Comparison of ENCODE assay signal across 24 cellular contexts in genomic region chr3:43328653-43329052, GRCh38. TPM values are rescaled to one million over a fixed set of nuclear protein-coding genes. Genes with fewer than 3 reads are reported as not detected.
DNase-seq lines count a peak whose midpoint lies in the region; ATAC-seq, FAIRE-seq and TF ChIP-seq lines count a peak whose summit lies in the region.
"Had no signal": no experiment of that assay in that cellular context is flagged by ENCODE, and none has a peak within 500 bp of the region (broad histone marks: within the 10 kb centered on the region; RNA-seq: fewer than 3 reads in every experiment).

No MANE protein-coding gene starts in this region.

- no peak for TF ChIP-seq RAD21 in SK-N-SH (IDR thresholded peaks at IDR 0.05; ENCODE audit: low read length)

- FAIRE-seq in GM12892 (lab: Jason Lieb, UNC), result no peak
- FAIRE-seq: GM18507, RCC 7860 had no signal

- H3K9ac ChIP-seq in SK-N-SH, result no peak overlapping the region
- H3K9ac ChIP-seq: neural progenitor cell had no signal

- H3K27me3 ChIP-seq in SK-N-SH (ENCODE audit: insufficient read depth) (no peaks in the 10 kb centered on the region), lower lobe of right lung (ENCODE audit: low read depth) (no peaks in the 10 kb centered on the region)
- no peaks in the 10 kb centered on the region for H3K27me3 ChIP-seq in CD8-positive, alpha-beta T cell (ENCODE audit: insufficient read depth, low read length)
- H3K27me3 ChIP-seq: brain microvascular endothelial cell, neural progenitor cell, right atrium auricular region had no signal

- POLR2A ChIA-PET in SK-N-SH (lab: Yijun Ruan, JAX), result no interaction called here
- POLR2A ChIA-PET in CD8-positive, alpha-beta T cell (lab: Charles Lee), result interaction anchor here (0.7 to 3.0 kb wide), 2 partner anchors 32 to 84 kb away, joined by 3 to 15 read pairs; no protein-coding TSS in a partner anchor
- POLR2A ChIA-PET in naive thymus-derived CD8-positive, alpha-beta T cell (lab: Charles Lee), result interaction anchor here (0.7 to 3.6 kb wide), 5 partner anchors 8 to 42 kb away, joined by 3 to 19 read pairs (median 7); partner anchors contain the start of gene SNRK

- H3K4me1 Mint-ChIP-seq in CD8-positive, alpha-beta T cell (ENCODE audit: low read depth), result peaks cover 87% of the 10 kb centered on the region
- H3K4me1 Mint-ChIP-seq in activated naive CD8-positive, alpha-beta T cell treated with anti-CD3 and anti-CD28 coated beads for 36 hours, result peaks cover 83% of the 10 kb centered on the region
- H3K4me1 Mint-ChIP-seq in naive thymus-derived CD8-positive, alpha-beta T cell, result peaks cover 35 to 90% (median 78%) of the 10 kb centered on the region in 4 donors
- H3K4me1 Mint-ChIP-seq: neural progenitor cell had no signal

- no peaks in the 10 kb centered on the region for H4K20me1 ChIP-seq in SK-N-SH (ENCODE audit: insufficient read depth)

- H3K9me2 ChIP-seq in SK-N-SH, result no peaks in the 10 kb centered on the region

- peak overlapping the region; percentile 90 for H3K27ac Mint-ChIP-seq in CD8-positive, alpha-beta T cell
- peak overlapping the region; percentile 73 for H3K27ac Mint-ChIP-seq in activated naive CD8-positive, alpha-beta T cell treated with anti-CD3 and anti-CD28 coated beads for 36 hours
- H3K27ac Mint-ChIP-seq in naive thymus-derived CD8-positive, alpha-beta T cell, result peak overlapping the region; percentile 26 to 93 (median 84)
- H3K27ac Mint-ChIP-seq: activated CD8-positive, alpha-beta memory T cell treated with anti-CD3 and anti-CD28 coated beads, Interleukin-2, amount 10 ng/mL, durations not matched to agents 7 days and 5 days; activated naive CD4-positive, alpha-beta T cell treated with anti-CD3 and anti-CD28 coated beads, Interleukin-2, amount 10 ng/mL, durations not matched to agents 7 days and 5 days; memory B cell; neural progenitor cell had no signal

- H3K9me3 Mint-ChIP-seq in CD8-positive, alpha-beta T cell, result no peaks in the 10 kb centered on the region
- H3K9me3 Mint-ChIP-seq in activated naive CD8-positive, alpha-beta T cell treated with anti-CD3 and anti-CD28 coated beads for 36 hours, result peaks cover 3% of the 10 kb centered on the region
- no peaks in the 10 kb centered on the region for H3K9me3 Mint-ChIP-seq in naive thymus-derived CD8-positive, alpha-beta T cell
- H3K9me3 Mint-ChIP-seq: memory B cell had no signal

- H3K36me3 ChIP-seq in SK-N-SH (replicated peaks in 1 of 2; ENCODE audit: control insufficient read depth in 1 of 2, insufficient read depth in 2 of 2, low read length in 1 of 2) (peaks cover 3 to 7% of the 10 kb centered on the region in 2 experiments), lower lobe of right lung (peaks cover 14% of the 10 kb centered on the region)
- peaks cover 7% of the 10 kb centered on the region for H3K36me3 ChIP-seq in CD8-positive, alpha-beta T cell (ENCODE audit: insufficient read depth, low read length)
- H3K36me3 ChIP-seq: brain microvascular endothelial cell, neural progenitor cell had no signal

- no peaks in the 10 kb centered on the region for H3F3A ChIP-seq in SK-N-SH (replicated peaks; ENCODE audit: insufficient read depth)

- DNase-seq in SK-N-SH, result no peak
- DNase-seq in CD8-positive, alpha-beta T cell, result no peak
- DNase-seq in activated naive CD8-positive, alpha-beta T cell treated with anti-CD3 and anti-CD28 coated beads for 36 hours, result no peak
- no peak for DNase-seq in naive thymus-derived CD8-positive, alpha-beta T cell
- DNase-seq in NOMO-1 treated with DMSO at 0.1 percent for 48 hours (lab: John Stamatoyannopoulos, UW; ENCODE audit: unreplicated experiment), result no peak
- DNase-seq in lower lobe of right lung, result no peak
- DNase-seq in GM12892 (ENCODE audit: insufficient read length), result no peak
- DNase-seq: activated CD8-positive, alpha-beta memory T cell treated with anti-CD3 and anti-CD28 coated beads, Interleukin-2, amount 10 ng/mL, durations not matched to agents 7 days and 5 days; activated naive CD4-positive, alpha-beta T cell treated with anti-CD3 and anti-CD28 coated beads, Interleukin-2, amount 10 ng/mL, durations not matched to agents 7 days and 5 days; brain microvascular endothelial cell; DND-41; H7; KBM-7; NCI-H1092 treated with DMSO at 0.1 percent for 48 hours; NCI-H2107; NCI-H748 treated with DMSO at 0.1 percent for 48 hours; WERI-Rb-1 had no signal

- no peaks in the 10 kb centered on the region; a peak in 2 of 4 replicates for H3K4me1 ChIP-seq in SK-N-SH (ENCODE audit: control insufficient read depth in 1 of 2, insufficient read depth in 2 of 2, low read depth in 1 of 2, low read length in 1 of 2)
- peaks cover 76% of the 10 kb centered on the region for H3K4me1 ChIP-seq in CD8-positive, alpha-beta T cell (ENCODE audit: insufficient read depth, low read length)
- peaks cover 58% of the 10 kb centered on the region for H3K4me1 ChIP-seq in lower lobe of right lung
- H3K4me1 ChIP-seq: neural progenitor cell had no signal

- intact Hi-C loops in CD8-positive, alpha-beta T cell (cut with DNase I, micrococcal nuclease), result loop anchor here in 1 of 2 experiments (5.0 to 10.0 kb wide), 2 partner anchors 41 to 46 kb away; partner anchors contain the start of gene SNRK
- intact Hi-C loops in lower lobe of right lung (cut with DNase I), result no loop called here

- H3K4me3 Mint-ChIP-seq in CD8-positive, alpha-beta T cell, result peak overlapping the region; percentile 12
- H3K4me3 Mint-ChIP-seq in activated naive CD8-positive, alpha-beta T cell treated with anti-CD3 and anti-CD28 coated beads for 36 hours, result no peak overlapping the region
- H3K4me3 Mint-ChIP-seq in naive thymus-derived CD8-positive, alpha-beta T cell, result peak overlapping the region in 9 of 10 donors; percentile 8 to 71 (median 47)
- H3K4me3 Mint-ChIP-seq: activated CD8-positive, alpha-beta memory T cell treated with anti-CD3 and anti-CD28 coated beads, Interleukin-2, amount 10 ng/mL, durations not matched to agents 7 days and 5 days; activated naive CD4-positive, alpha-beta T cell treated with anti-CD3 and anti-CD28 coated beads, Interleukin-2, amount 10 ng/mL, durations not matched to agents 7 days and 5 days; memory B cell; neural progenitor cell had no signal

- H3K36me3 Mint-ChIP-seq in CD8-positive, alpha-beta T cell, result peaks cover 46% of the 10 kb centered on the region
- H3K36me3 Mint-ChIP-seq in activated naive CD8-positive, alpha-beta T cell treated with anti-CD3 and anti-CD28 coated beads for 36 hours, result peaks cover 43% of the 10 kb centered on the region
- H3K36me3 Mint-ChIP-seq in naive thymus-derived CD8-positive, alpha-beta T cell, result peaks cover 0 to 33% (median 19%) of the 10 kb centered on the region in 3 donors

- H2AFZ ChIP-seq in SK-N-SH (ENCODE audit: low read depth), result no peak overlapping the region
- H2AFZ ChIP-seq: neural progenitor cell had no signal

- ATAC-seq in SK-N-SH treated with all-trans-retinoic acid at 6 μM for 48 hours (0 out of 3 replicates have a peak, but pooled peaks have one; percentile 21), lower lobe of right lung (no peak)
- no peak for ATAC-seq in CD8-positive, alpha-beta T cell
- ATAC-seq in naive thymus-derived CD8-positive, alpha-beta T cell, result peak in 1 of 2 donors; percentile 36
- ATAC-seq: activated CD8-positive, alpha-beta memory T cell treated with anti-CD3 and anti-CD28 coated beads, Interleukin-2, amount 10 ng/mL, durations not matched to agents 7 days and 5 days had no signal

- no peaks in the 10 kb centered on the region for H3K9me3 ChIP-seq in SK-N-SH
- no peaks in the 10 kb centered on the region for H3K9me3 ChIP-seq in CD8-positive, alpha-beta T cell (ENCODE audit: low read length)
- H3K9me3 ChIP-seq in lower lobe of right lung, result no peaks in the 10 kb centered on the region
- H3K9me3 ChIP-seq: right atrium auricular region had no signal

- H3K27ac ChIP-seq in SK-N-SH (ENCODE audit: low read depth in 2 of 2, low read length in 1 of 2), result no peak overlapping the region
- H3K27ac ChIP-seq in CD8-positive, alpha-beta T cell (ENCODE audit: low read depth, low read length), result no peak overlapping the region
- H3K27ac ChIP-seq in lower lobe of right lung, result no peak overlapping the region
- H3K27ac ChIP-seq: brain microvascular endothelial cell, C4-2B, neural progenitor cell, WERI-Rb-1 had no signal

- no peak overlapping the region for H3K4me2 ChIP-seq in SK-N-SH
- H3K4me2 ChIP-seq: neural progenitor cell had no signal

- CTCF ChIA-PET in SK-N-SH (lab: Yijun Ruan, JAX), result interaction anchor here (1.0 to 1.6 kb wide), 3 partner anchors 9 to 367 kb away, joined by 3 to 6 read pairs (median 4); no protein-coding TSS in a partner anchor
- CTCF ChIA-PET in CD8-positive, alpha-beta T cell (lab: Charles Lee), result interaction anchor here (0.7 kb wide), 1 partner anchor 49 kb away, joined by 3 read pairs; no protein-coding TSS in a partner anchor

- H3K79me2 ChIP-seq in SK-N-SH (ENCODE audit: insufficient read depth), result peaks cover 28% of the 10 kb centered on the region

- H3K4me3 ChIP-seq in SK-N-SH (ENCODE audit: low read depth in 2 of 2, low read length in 1 of 2) (no peak overlapping the region), lower lobe of right lung (no peak overlapping the region)
- no peak overlapping the region for H3K4me3 ChIP-seq in CD8-positive, alpha-beta T cell (ENCODE audit: low read depth, low read length)
- H3K4me3 ChIP-seq: neural progenitor cell, right atrium auricular region had no signal

- TF ChIP-seq CTCF in SK-N-SH (IDR thresholded peaks at IDR 0.05), result no peak
- no peak for TF ChIP-seq CTCF in CD8-positive, alpha-beta T cell (IDR thresholded peaks at IDR 0.05)
- no peak for TF ChIP-seq CTCF in lower lobe of right lung (IDR thresholded peaks at IDR 0.05)

- TF ChIP-seq EP300 in SK-N-SH (IDR thresholded peaks at IDR 0.05; ENCODE audit: borderline replicate concordance in 1 of 2, low read depth in 1 of 2, low read length in 1 of 2), result no peak

- no peak for TF ChIP-seq POLR2A in GM12892 (IDR thresholded peaks at IDR 0.05; ENCODE audit: low read depth, low read length)

- no peaks in the 10 kb centered on the region for H3K27me3 Mint-ChIP-seq in CD8-positive, alpha-beta T cell (ENCODE audit: low read depth)
- H3K27me3 Mint-ChIP-seq in activated naive CD8-positive, alpha-beta T cell treated with anti-CD3 and anti-CD28 coated beads for 36 hours, result no peaks in the 10 kb centered on the region
- no peaks in the 10 kb centered on the region for H3K27me3 Mint-ChIP-seq in naive thymus-derived CD8-positive, alpha-beta T cell
- H3K27me3 Mint-ChIP-seq: activated CD8-positive, alpha-beta memory T cell treated with anti-CD3 and anti-CD28 coated beads, Interleukin-2, amount 10 ng/mL, durations not matched to agents 7 days and 5 days; activated naive CD4-positive, alpha-beta T cell treated with anti-CD3 and anti-CD28 coated beads, Interleukin-2, amount 10 ng/mL, durations not matched to agents 7 days and 5 days; memory B cell had no signal

RNA-seq across cellular contexts. Expression of gene SNRK, which starts 42.3 kb away (rescaled TPM):
- 3.6 and 4.6 TPM in 2 replicates for polyA plus RNA-seq in SK-N-SH (2012; rRNA removed)
- polyA plus RNA-seq in SK-N-SH (2012; cell fraction: cytosol; rRNA removed), result 4.4 and 4.6 TPM in 2 replicates
- polyA plus RNA-seq in SK-N-SH (2012; cell fraction: nucleus; rRNA removed), result 4.8 and 8.1 TPM in 2 replicates
- total RNA-seq in CD8-positive, alpha-beta T cell, result 100 to 1,000 TPM; 280 to 281 TPM
- total RNA-seq in activated naive CD8-positive, alpha-beta T cell treated with anti-CD3 and anti-CD28 coated beads for 36 hours, result 10 to 100 TPM; 26.8 to 29.3 TPM
- total RNA-seq in naive thymus-derived CD8-positive, alpha-beta T cell, result 100 to 1,000 TPM; 206 to 225 TPM
- polyA plus RNA-seq in naive thymus-derived CD8-positive, alpha-beta T cell, result 10 to 100 TPM; 71.1 to 97.5 (median 90.6) TPM
- total RNA-seq in lower lobe of right lung, result 55.1 TPM
- 7.3 TPM for polyA plus RNA-seq in GM12892 (2012; ENCODE audit: missing spikeins)
